ENCODE assay signal across 25 cellular contexts in genomic region chr6:137696765-137697164, GRCh38.
A peak's percentile ranks its signal among the peaks of the same experiment; 100 is the strongest.
DNase-seq lines count a peak whose midpoint lies in the region; ATAC-seq and TF ChIP-seq lines count a peak whose summit lies in the region.
"Had no signal": no experiment of that assay in that cellular context is flagged by ENCODE, and none has a peak within 500 bp of the region (broad histone marks: within the 10 kb centered on the region; RNA-seq: fewer than 3 reads in every experiment).

No MANE protein-coding gene starts in this region.

- H3K79me2 ChIP-seq in hepatocyte, result no peaks in the 10 kb centered on the region

- no peak overlapping the region for H3K4me2 ChIP-seq in hepatocyte
- H3K4me2 ChIP-seq: KMS-11 had no signal

- H3K36me3 Mint-ChIP-seq in activated naive CD8-positive, alpha-beta T cell treated with anti-CD3 and anti-CD28 coated beads, Interleukin-2, amount 50 U/mL, for 24 hours (ENCODE audit: low read depth), result no peaks in the 10 kb centered on the region
- peaks cover 4% of the 10 kb centered on the region for H3K36me3 Mint-ChIP-seq in activated naive CD8-positive, alpha-beta T cell treated with anti-CD3 and anti-CD28 coated beads for 36 hours

- no peaks in the 10 kb centered on the region for H4K20me1 ChIP-seq in hepatocyte (ENCODE audit: insufficient read depth, poor library complexity, severe bottlenecking)

- H3K27me3 ChIP-seq in SJCRH30, result no peaks in the 10 kb centered on the region
- no peaks in the 10 kb centered on the region for H3K27me3 ChIP-seq in hepatocyte
- no peaks in the 10 kb centered on the region for H3K27me3 ChIP-seq in sigmoid colon
- no peaks in the 10 kb centered on the region for H3K27me3 ChIP-seq in spleen (replicated peaks in 1 of 7)
- H3K27me3 ChIP-seq: colonic mucosa, upper lobe of left lung had no signal

- intact Hi-C loops in sigmoid colon (cut with DNase I) (no loop called here), spleen (cut with DNase I; ENCODE audit: low total_unique reads) (no loop called here)

- WGBS in hepatocyte (ENCODE audit: low lambda C conversion rate, missing lambda C conversion rate), result 68% methylated on average over 4 of the region's 4 CpGs
- WGBS in sigmoid colon, 2 donors, result 90 to 96% methylated on average over 4 of the region's 4 CpGs
- 91 to 94% (median 93%) methylated on average over 4 of the region's 4 CpGs for WGBS in spleen, 5 donors

- H3K4me1 Mint-ChIP-seq in activated naive CD8-positive, alpha-beta T cell treated with anti-CD3 and anti-CD28 coated beads, Interleukin-2, amount 50 U/mL, for 24 hours, result peaks cover 55% of the 10 kb centered on the region
- H3K4me1 Mint-ChIP-seq in activated naive CD8-positive, alpha-beta T cell treated with anti-CD3 and anti-CD28 coated beads for 36 hours, result peaks cover 36% of the 10 kb centered on the region

- no peaks in the 10 kb centered on the region for H3K9me3 Mint-ChIP-seq in activated naive CD8-positive, alpha-beta T cell treated with anti-CD3 and anti-CD28 coated beads, Interleukin-2, amount 50 U/mL, for 24 hours
- peaks cover 2% of the 10 kb centered on the region for H3K9me3 Mint-ChIP-seq in activated naive CD8-positive, alpha-beta T cell treated with anti-CD3 and anti-CD28 coated beads for 36 hours
- H3K9me3 Mint-ChIP-seq: activated naive CD4-positive, alpha-beta T cell treated with anti-CD3 and anti-CD28 coated beads for 36 hours had no signal

- TF ChIP-seq EP300 in sigmoid colon (IDR thresholded peaks at IDR 0.05), result no peak

- H3K36me3 ChIP-seq in SJCRH30, result no peaks in the 10 kb centered on the region
- no peaks in the 10 kb centered on the region for H3K36me3 ChIP-seq in hepatocyte (replicated peaks; ENCODE audit: insufficient read depth, low read depth)
- H3K36me3 ChIP-seq in sigmoid colon, result no peaks in the 10 kb centered on the region
- H3K36me3 ChIP-seq in spleen, result no peaks in the 10 kb centered on the region
- H3K36me3 ChIP-seq: colonic mucosa, upper lobe of left lung had no signal

- TF ChIP-seq CTCF in hepatocyte (IDR thresholded peaks at IDR 0.05; ENCODE audit: poor library complexity) (no peak), sigmoid colon (IDR thresholded peaks at IDR 0.05) (no peak), spleen (IDR thresholded peaks at IDR 0.05 in 8 of 11, conservative IDR thresholded peaks at IDR 0.05 in 3 of 11) (no peak)

- H3K9me2 ChIP-seq in hepatocyte (replicated peaks; ENCODE audit: insufficient read depth), result no peaks in the 10 kb centered on the region

- peak overlapping the region; percentile 37 for H3K27ac Mint-ChIP-seq in activated naive CD8-positive, alpha-beta T cell treated with anti-CD3 and anti-CD28 coated beads, Interleukin-2, amount 50 U/mL, for 24 hours
- H3K27ac Mint-ChIP-seq in activated naive CD8-positive, alpha-beta T cell treated with anti-CD3 and anti-CD28 coated beads for 36 hours, result no peak overlapping the region
- H3K27ac Mint-ChIP-seq: B cell had no signal

- H2AFZ ChIP-seq in hepatocyte, result no peak overlapping the region

- peaks cover 12% of the 10 kb centered on the region for H3K27me3 Mint-ChIP-seq in activated naive CD8-positive, alpha-beta T cell treated with anti-CD3 and anti-CD28 coated beads, Interleukin-2, amount 50 U/mL, for 24 hours
- peaks cover 19% of the 10 kb centered on the region for H3K27me3 Mint-ChIP-seq in activated naive CD8-positive, alpha-beta T cell treated with anti-CD3 and anti-CD28 coated beads for 36 hours

- TF ChIP-seq POLR2A in sigmoid colon (IDR thresholded peaks at IDR 0.05), result no peak
- TF ChIP-seq POLR2A in spleen (IDR thresholded peaks at IDR 0.05), result no peak

- H3K4me3 ChIP-seq in SJCRH30 (no peak overlapping the region), hepatocyte (no peak overlapping the region), sigmoid colon (no peak overlapping the region), spleen (no peak overlapping the region)
- H3K4me3 ChIP-seq: A549, colonic mucosa, psoas muscle, SK-N-MC, skin epidermis, upper lobe of left lung had no signal

- H3K4me1 ChIP-seq in SJCRH30 (peaks cover 30% of the 10 kb centered on the region), hepatocyte (ENCODE audit: insufficient read depth) (peaks cover 24% of the 10 kb centered on the region), sigmoid colon (peaks cover 0 to 36% (median 21%) of the 10 kb centered on the region in 4 donors), spleen (peaks cover 0 to 18% (median 14%) of the 10 kb centered on the region in 6 donors)

- H3K4me3 Mint-ChIP-seq in activated naive CD8-positive, alpha-beta T cell treated with anti-CD3 and anti-CD28 coated beads, Interleukin-2, amount 50 U/mL, for 24 hours, result no peak overlapping the region
- H3K4me3 Mint-ChIP-seq in activated naive CD8-positive, alpha-beta T cell treated with anti-CD3 and anti-CD28 coated beads for 36 hours, result no peak overlapping the region
- H3K4me3 Mint-ChIP-seq: activated naive CD4-positive, alpha-beta T cell treated with anti-CD3 and anti-CD28 coated beads for 36 hours; B cell had no signal

- no peak for DNase-seq in activated naive CD8-positive, alpha-beta T cell treated with anti-CD3 and anti-CD28 coated beads, Interleukin-2, amount 50 U/mL, for 24 hours
- DNase-seq in activated naive CD8-positive, alpha-beta T cell treated with anti-CD3 and anti-CD28 coated beads for 36 hours, result no peak
- DNase-seq in SJCRH30 (no peak), hepatocyte (ENCODE audit: low spot score) (peak; percentile 15), sigmoid colon (no peak), spleen (no peak)
- DNase-seq: activated T-cell treated with anti-CD3 and anti-CD28 coated beads, Interleukin-2, amount 50 U/mL, for 1 hour; amygdala; colonic mucosa; effector CD8-positive, alpha-beta T cell; foreskin fibroblast; HCEC 1CT; head of caudate nucleus; NCI-H2029 treated with DMSO at 0.1 percent for 48 hours; NCI-H226; psoas muscle; upper lobe of left lung had no signal

- H3K9me3 ChIP-seq in SJCRH30 (replicated peaks) (no peaks in the 10 kb centered on the region), hepatocyte (ENCODE audit: low read depth) (no peaks in the 10 kb centered on the region), sigmoid colon (no peaks in the 10 kb centered on the region), spleen (no peaks in the 10 kb centered on the region)
- H3K9me3 ChIP-seq: A549, colonic mucosa, psoas muscle, upper lobe of left lung had no signal

- ATAC-seq in activated naive CD8-positive, alpha-beta T cell treated with anti-CD3 and anti-CD28 coated beads, Interleukin-2, amount 50 U/mL, for 24 hours, result no peak
- ATAC-seq in GM21367 (IDR thresholded peaks at IDR 0.05; ENCODE audit: unreplicated experiment), result no peak
- ATAC-seq in GM18519 (IDR thresholded peaks at IDR 0.05; ENCODE audit: low FRiP score, unreplicated experiment), result no peak

- peak overlapping the region; percentile 71 for H3K27ac ChIP-seq in SJCRH30
- H3K27ac ChIP-seq in hepatocyte, result peak overlapping the region; percentile 79
- H3K27ac ChIP-seq in sigmoid colon, result peak overlapping the region in 3 of 4 donors; percentile 29 to 70 (median 66)
- H3K27ac ChIP-seq in spleen, result no peak overlapping the region
- H3K27ac ChIP-seq: KMS-11, psoas muscle, SK-N-MC had no signal

Comparison
In these comparisons a context has a peak if more than half of its experiments do, and no peak if none do; other contexts are left out.
1. H3K27ac ChIP-seq: peak in SJCRH30 (single experiment), hepatocyte (single experiment) and sigmoid colon (3 of 4); none in spleen (0 of 8).